Comparison of ENCODE assay signal across 28 cellular contexts in the genomic region with DNA sequence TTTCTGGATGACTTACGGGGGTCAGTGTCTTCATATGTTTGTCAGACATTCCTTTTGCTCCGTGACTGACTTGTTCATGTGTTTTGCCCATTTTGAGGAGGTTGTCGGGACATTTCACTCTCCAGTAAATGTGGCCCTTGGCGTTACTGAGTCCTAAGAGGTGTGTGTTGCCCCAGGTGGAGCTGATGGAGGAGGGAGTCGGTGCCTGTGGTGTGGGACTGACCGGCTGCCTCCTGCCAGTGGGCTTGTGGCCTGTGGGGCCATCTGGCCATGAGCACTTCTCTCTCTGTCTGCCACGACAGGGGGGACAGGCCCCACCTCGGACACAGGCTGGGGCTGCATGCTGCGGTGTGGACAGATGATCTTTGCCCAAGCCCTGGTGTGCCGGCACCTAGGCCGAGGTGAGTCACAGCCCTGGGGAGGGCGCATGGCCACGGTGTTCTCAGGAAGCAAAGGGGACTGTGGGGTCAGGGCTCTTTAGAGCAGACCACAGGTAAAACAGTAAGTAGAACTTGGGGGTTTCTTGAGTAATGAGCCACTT.
"Had no signal": no experiment of that assay in that cellular context is flagged by ENCODE, and none has a peak within 500 bp of the region (broad histone marks: within the 10 kb centered on the region; RNA-seq: fewer than 3 reads in every experiment).

No MANE protein-coding gene starts in this region.

- H3K27ac Mint-ChIP-seq: natural killer cell treated with Interleukin-12 subunit alpha and Interleukin-12 subunit beta and Interleukin-15 and Interleukin-18, amount 100 ng/mL, for 72 hours; stimulated activated naive B cell treated with anti-CD40 and anti-IgM and Interleukin-4, amounts not matched to agents 10 μg/mL and 1 μg/mL and 100 μg/mL, for 72 hours had no signal

- H3K4me1 ChIP-seq: lower lobe of right lung, pancreas, testis, thyroid gland, vagina had no signal

- DNase-seq: hippocampal formation; left colon; lower lobe of right lung; mammary epithelial cell; mesenchymal stem cell; naive B cell; nucleus accumbens; pancreas; retina; stimulated activated CD4-positive, alpha-beta T cell treated with anti-CD3 and anti-CD28 coated beads, Interleukin-12 subunit alpha, Interleukin-12 subunit beta, amount 100 ng/mL, for 4 hours; stimulated activated CD4-positive, alpha-beta T cell treated with anti-CD3 and anti-CD28 coated beads, Interleukin-15, amount 100 ng/mL, for 24 hours; stimulated activated CD4-positive, alpha-beta T cell treated with anti-CD3 and anti-CD28 coated beads, Interleukin-2, amount 100 ng/mL, for 24 hours; stimulated activated CD4-positive, alpha-beta T cell treated with anti-CD3 and anti-CD28 coated beads, Interleukin-4, amount 100 ng/mL, for 1 hour; stimulated activated naive B cell treated with anti-CD40 and anti-IgM and Interleukin-4, amounts not matched to agents 10 μg/mL and 1 μg/mL and 100 μg/mL, for 72 hours; stimulated activated naive CD8-positive, alpha-beta T cell treated with anti-CD3 and anti-CD28 coated beads, Interleukin-15, Interleukin-2, amounts not matched to agents 100 U/mL and 50 U/mL, for 24 hours; stomach; testis; thyroid gland; transverse colon; upper lobe of left lung had no signal

- H3K27me3 ChIP-seq: left lung, pancreas, stomach, testis, thyroid gland, transverse colon, upper lobe of left lung, vagina had no signal

- H3K4me3 Mint-ChIP-seq: naive B cell; natural killer cell treated with Interleukin-12 subunit alpha and Interleukin-12 subunit beta and Interleukin-15 and Interleukin-18, amount 100 ng/mL, for 72 hours; stimulated activated naive B cell treated with anti-CD40 and anti-IgM and Interleukin-4, amounts not matched to agents 10 μg/mL and 1 μg/mL and 100 μg/mL, for 72 hours had no signal

- H3K9me3 Mint-ChIP-seq: naive B cell; natural killer cell treated with Interleukin-12 subunit alpha and Interleukin-12 subunit beta and Interleukin-15 and Interleukin-18, amount 100 ng/mL, for 72 hours; stimulated activated naive B cell treated with anti-CD40 and anti-IgM and Interleukin-4, amounts not matched to agents 10 μg/mL and 1 μg/mL and 100 μg/mL, for 72 hours had no signal

- H3K27ac ChIP-seq: left lung, lower lobe of right lung, pancreas, prostate gland, skin epidermis, stomach, testis, thyroid gland, transverse colon, upper lobe of left lung, vagina had no signal

- H3K27me3 Mint-ChIP-seq: naive B cell; natural killer cell treated with Interleukin-12 subunit alpha and Interleukin-12 subunit beta and Interleukin-15 and Interleukin-18, amount 100 ng/mL, for 72 hours; stimulated activated naive B cell treated with anti-CD40 and anti-IgM and Interleukin-4, amounts not matched to agents 10 μg/mL and 1 μg/mL and 100 μg/mL, for 72 hours had no signal

- ATAC-seq: left colon; left lung; lower lobe of right lung; natural killer cell treated with Interleukin-12 subunit alpha and Interleukin-12 subunit beta and Interleukin-15 and Interleukin-18, amount 100 ng/mL, for 72 hours; pancreas; right cardiac atrium; sciatic nerve; stimulated activated naive B cell treated with anti-CD40 and anti-IgM and Interleukin-4, amounts not matched to agents 10 μg/mL and 1 μg/mL and 100 μg/mL, for 72 hours; stimulated activated naive CD8-positive, alpha-beta T cell treated with anti-CD3 and anti-CD28 coated beads, Interleukin-15, Interleukin-2, amounts not matched to agents 100 U/mL and 50 U/mL, for 24 hours had no signal

- H3K9me3 ChIP-seq: left lung, lower lobe of right lung, pancreas, prostate gland, stomach, testis, thyroid gland, transverse colon, upper lobe of left lung, vagina had no signal

- H3K4me3 ChIP-seq: left lung, lower lobe of right lung, pancreas, prostate gland, skin epidermis, stomach, testis, thyroid gland, transverse colon, upper lobe of left lung, vagina had no signal

- FAIRE-seq: keratinocyte, pancreas had no signal
